ENCODE assay signal across 1 cellular context in genomic region chr2:100291152-100291970, GRCh38.
TF ChIP-seq lines count a peak whose summit lies in the region.

No MANE protein-coding gene starts in this region.

TF ChIP-seq in HEK293, 187 proteins besides CTCF, POLR2A, EP300 and RAD21 (continued from another document):
- TF ChIP-seq, protein P1, sequence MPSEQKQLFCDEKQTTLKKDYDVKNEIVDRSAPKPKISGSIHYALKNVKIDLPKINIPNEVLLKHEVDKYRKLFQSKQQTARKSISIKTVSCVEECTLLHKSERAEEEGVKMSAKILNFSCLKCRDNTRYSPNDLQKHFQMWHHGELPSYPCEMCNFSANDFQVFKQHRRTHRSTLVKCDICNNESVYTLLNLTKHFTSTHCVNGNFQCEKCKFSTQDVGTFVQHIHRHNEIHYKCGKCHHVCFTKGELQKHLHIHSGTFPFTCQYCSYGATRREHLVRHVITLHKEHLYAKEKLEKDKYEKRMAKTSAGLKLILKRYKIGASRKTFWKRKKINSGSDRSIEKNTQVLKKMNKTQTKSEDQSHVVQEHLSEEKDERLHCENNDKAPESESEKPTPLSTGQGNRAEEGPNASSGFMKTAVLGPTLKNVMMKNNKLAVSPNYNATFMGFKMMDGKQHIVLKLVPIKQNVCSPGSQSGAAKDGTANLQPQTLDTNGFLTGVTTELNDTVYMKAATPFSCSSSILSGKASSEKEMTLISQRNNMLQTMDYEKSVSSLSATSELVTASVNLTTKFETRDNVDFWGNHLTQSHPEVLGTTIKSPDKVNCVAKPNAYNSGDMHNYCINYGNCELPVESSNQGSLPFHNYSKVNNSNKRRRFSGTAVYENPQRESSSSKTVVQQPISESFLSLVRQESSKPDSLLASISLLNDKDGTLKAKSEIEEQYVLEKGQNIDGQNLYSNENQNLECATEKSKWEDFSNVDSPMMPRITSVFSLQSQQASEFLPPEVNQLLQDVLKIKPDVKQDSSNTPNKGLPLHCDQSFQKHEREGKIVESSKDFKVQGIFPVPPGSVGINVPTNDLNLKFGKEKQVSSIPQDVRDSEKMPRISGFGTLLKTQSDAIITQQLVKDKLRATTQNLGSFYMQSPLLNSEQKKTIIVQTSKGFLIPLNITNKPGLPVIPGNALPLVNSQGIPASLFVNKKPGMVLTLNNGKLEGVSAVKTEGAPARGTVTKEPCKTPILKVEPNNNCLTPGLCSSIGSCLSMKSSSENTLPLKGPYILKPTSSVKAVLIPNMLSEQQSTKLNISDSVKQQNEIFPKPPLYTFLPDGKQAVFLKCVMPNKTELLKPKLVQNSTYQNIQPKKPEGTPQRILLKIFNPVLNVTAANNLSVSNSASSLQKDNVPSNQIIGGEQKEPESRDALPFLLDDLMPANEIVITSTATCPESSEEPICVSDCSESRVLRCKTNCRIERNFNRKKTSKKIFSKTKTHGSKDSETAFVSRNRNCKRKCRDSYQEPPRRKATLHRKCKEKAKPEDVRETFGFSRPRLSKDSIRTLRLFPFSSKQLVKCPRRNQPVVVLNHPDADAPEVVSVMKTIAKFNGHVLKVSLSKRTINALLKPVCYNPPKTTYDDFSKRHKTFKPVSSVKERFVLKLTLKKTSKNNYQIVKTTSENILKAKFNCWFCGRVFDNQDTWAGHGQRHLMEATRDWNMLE (tag by site-specific recombination; conservative IDR thresholded peaks at IDR 0.05; ENCODE audit: low read depth), result no peak
- no peak for TF ChIP-seq ZBTB11 (tag by site-specific recombination; conservative IDR thresholded peaks at IDR 0.05; ENCODE audit: low read depth)
- TF ChIP-seq KLF16 (tag by site-specific recombination; IDR thresholded peaks at IDR 0.05), result peak; percentile 55; the same call in 1 of the 2 replicates
- 0 out of 2 replicates have a peak, but pooled peaks have one; percentile 35 for TF ChIP-seq IKZF3 (tag by site-specific recombination; IDR thresholded peaks at IDR 0.05)
- TF ChIP-seq, protein P2, sequence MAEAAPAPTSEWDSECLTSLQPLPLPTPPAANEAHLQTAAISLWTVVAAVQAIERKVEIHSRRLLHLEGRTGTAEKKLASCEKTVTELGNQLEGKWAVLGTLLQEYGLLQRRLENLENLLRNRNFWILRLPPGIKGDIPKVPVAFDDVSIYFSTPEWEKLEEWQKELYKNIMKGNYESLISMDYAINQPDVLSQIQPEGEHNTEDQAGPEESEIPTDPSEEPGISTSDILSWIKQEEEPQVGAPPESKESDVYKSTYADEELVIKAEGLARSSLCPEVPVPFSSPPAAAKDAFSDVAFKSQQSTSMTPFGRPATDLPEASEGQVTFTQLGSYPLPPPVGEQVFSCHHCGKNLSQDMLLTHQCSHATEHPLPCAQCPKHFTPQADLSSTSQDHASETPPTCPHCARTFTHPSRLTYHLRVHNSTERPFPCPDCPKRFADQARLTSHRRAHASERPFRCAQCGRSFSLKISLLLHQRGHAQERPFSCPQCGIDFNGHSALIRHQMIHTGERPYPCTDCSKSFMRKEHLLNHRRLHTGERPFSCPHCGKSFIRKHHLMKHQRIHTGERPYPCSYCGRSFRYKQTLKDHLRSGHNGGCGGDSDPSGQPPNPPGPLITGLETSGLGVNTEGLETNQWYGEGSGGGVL (tag by site-specific recombination; IDR thresholded peaks at IDR 0.05), result 0 out of 2 replicates have a peak, but pooled peaks have one; percentile 36
- TF ChIP-seq OSR2 (tag by site-specific recombination; IDR thresholded peaks at IDR 0.05), result peak; percentile 58
- peak; percentile 73; the same call in 1 of the 2 replicates for TF ChIP-seq ZNF394 (tag by site-specific recombination; IDR thresholded peaks at IDR 0.05; ENCODE audit: borderline replicate concordance)
- TF ChIP-seq, protein P3, sequence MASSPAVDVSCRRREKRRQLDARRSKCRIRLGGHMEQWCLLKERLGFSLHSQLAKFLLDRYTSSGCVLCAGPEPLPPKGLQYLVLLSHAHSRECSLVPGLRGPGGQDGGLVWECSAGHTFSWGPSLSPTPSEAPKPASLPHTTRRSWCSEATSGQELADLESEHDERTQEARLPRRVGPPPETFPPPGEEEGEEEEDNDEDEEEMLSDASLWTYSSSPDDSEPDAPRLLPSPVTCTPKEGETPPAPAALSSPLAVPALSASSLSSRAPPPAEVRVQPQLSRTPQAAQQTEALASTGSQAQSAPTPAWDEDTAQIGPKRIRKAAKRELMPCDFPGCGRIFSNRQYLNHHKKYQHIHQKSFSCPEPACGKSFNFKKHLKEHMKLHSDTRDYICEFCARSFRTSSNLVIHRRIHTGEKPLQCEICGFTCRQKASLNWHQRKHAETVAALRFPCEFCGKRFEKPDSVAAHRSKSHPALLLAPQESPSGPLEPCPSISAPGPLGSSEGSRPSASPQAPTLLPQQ (tag by site-specific recombination; IDR thresholded peaks at IDR 0.05), result peak; percentile 26; the same call in 1 of the 2 replicates
- peak; percentile 88 for TF ChIP-seq MYNN (tag by site-specific recombination; IDR thresholded peaks at IDR 0.05; ENCODE audit: borderline replicate concordance)
- TF ChIP-seq SP7 (tag by site-specific recombination; IDR thresholded peaks at IDR 0.05), result peak; percentile 73
- peak; percentile 87 for TF ChIP-seq ZNF600 (tag by site-specific recombination; IDR thresholded peaks at IDR 0.05)
- TF ChIP-seq ZNF530 (tag by site-specific recombination; IDR thresholded peaks at IDR 0.05; ENCODE audit: low read depth), result no peak
- peak; percentile 65 for TF ChIP-seq ZBTB17 (tag by site-specific recombination; IDR thresholded peaks at IDR 0.05)
- TF ChIP-seq ZFP41 (tag by site-specific recombination; IDR thresholded peaks at IDR 0.05; ENCODE audit: borderline replicate concordance), result no peak
- 0 out of 2 replicates have a peak, but pooled peaks have one; percentile 48 for TF ChIP-seq PRDM10 (tag by site-specific recombination; IDR thresholded peaks at IDR 0.05)
- TF ChIP-seq RBAK (tag by site-specific recombination; IDR thresholded peaks at IDR 0.05), result no peak
- TF ChIP-seq ZFHX2 (tag by site-specific recombination; conservative IDR thresholded peaks at IDR 0.05), result peak; percentile 94
- TF ChIP-seq ZBTB20 (tag by site-specific recombination; IDR thresholded peaks at IDR 0.05), result peak; percentile 72
- peak; percentile 77 for TF ChIP-seq ZNF629 (tag by site-specific recombination; IDR thresholded peaks at IDR 0.05)
